23 cellular contexts compared by ENCODE assay signal in genomic region chr6:134894800-134895199, GRCh38. TPM values are rescaled to one million over a fixed set of nuclear protein-coding genes. Genes with fewer than 3 reads are reported as not detected.
DNase-seq lines count a peak whose midpoint lies in the region; ATAC-seq and TF ChIP-seq lines count a peak whose summit lies in the region.
"Had no signal": no experiment of that assay in that cellular context is flagged by ENCODE, and none has a peak within 500 bp of the region (broad histone marks: within the 10 kb centered on the region; RNA-seq: fewer than 3 reads in every experiment).

No MANE protein-coding gene starts in this region.

- no peak overlapping the region for H4K8ac ChIP-seq in neuronal stem cell (ENCODE audit: low read depth, low read length)

- POLR2A ChIA-PET in OCI-LY7 (lab: Charles Lee), result interaction anchor here (0.5 to 0.7 kb wide), 3 partner anchors 18 to 620 kb away, joined by 3 to 7 read pairs (median 4); no protein-coding TSS in a partner anchor

- H3K79me2 ChIP-seq in mammary epithelial cell (ENCODE audit: insufficient read depth, low read length) (no peaks in the 10 kb centered on the region), OCI-LY7 (ENCODE audit: insufficient read depth, low read depth, low read length) (no peaks in the 10 kb centered on the region)

- H2BK15ac ChIP-seq in neuronal stem cell (ENCODE audit: low read length), result no peak overlapping the region

- H3K36me3 ChIP-seq in mammary epithelial cell (ENCODE audit: insufficient read depth, low read length) (no peaks in the 10 kb centered on the region), breast epithelium (no peaks in the 10 kb centered on the region), OCI-LY7 (ENCODE audit: insufficient read depth, low read length) (no peaks in the 10 kb centered on the region), neuronal stem cell (replicated peaks in 1 of 2; ENCODE audit: control insufficient read depth in 2 of 2, insufficient read depth in 2 of 2, low read length in 2 of 2) (no peaks in the 10 kb centered on the region)
- H3K36me3 ChIP-seq: BLaER1 treated with 17β-estradiol and CSF1 and Interleukin-3, amounts not matched to agents 10 nM and 100 nM had no signal

- no peaks in the 10 kb centered on the region for H4K20me1 ChIP-seq in mammary epithelial cell (ENCODE audit: insufficient read depth, low read length)
- no peaks in the 10 kb centered on the region for H4K20me1 ChIP-seq in OCI-LY7 (ENCODE audit: insufficient read depth, low read length)
- H4K20me1 ChIP-seq: BLaER1 treated with 17β-estradiol and CSF1 and Interleukin-3, amounts not matched to agents 10 nM and 100 nM had no signal

- H3K14ac ChIP-seq in neuronal stem cell (ENCODE audit: low read length), result no peak overlapping the region

- dilution Hi-C loops in mammary epithelial cell (cut with HindIII; ENCODE audit: low sequenced_read_pairs), result no loop called here

- TF ChIP-seq CTCF in mammary epithelial cell (conservative IDR thresholded peaks at IDR 0.05 in 1 of 2, IDR thresholded peaks at IDR 0.05 in 1 of 2; ENCODE audit: extremely low read depth in 1 of 2, insufficient read depth in 1 of 2, low read depth in 1 of 2, low read length in 2 of 2), result no peak
- TF ChIP-seq CTCF in breast epithelium (IDR thresholded peaks at IDR 0.05), result no peak
- no peak for TF ChIP-seq CTCF in OCI-LY7 (conservative IDR thresholded peaks at IDR 0.05; ENCODE audit: low read length)

- H3K4me2 ChIP-seq in mammary epithelial cell (ENCODE audit: insufficient read depth, low read depth, low read length) (no peak overlapping the region), OCI-LY7 (ENCODE audit: low read length) (peak overlapping the region; percentile 8; the same call in 1 of the 2 replicates), neuronal stem cell (ENCODE audit: insufficient read depth, low read length, poor library complexity, severe bottlenecking) (no peak overlapping the region)
- H3K4me2 ChIP-seq: A549; BLaER1 treated with 17β-estradiol and CSF1 and Interleukin-3, amounts not matched to agents 10 nM and 100 nM had no signal

- CTCF ChIA-PET in mammary epithelial cell (lab: Charles Lee; ENCODE audit: low non-redundant PET) (no interaction called here), OCI-LY7 (lab: Charles Lee; ENCODE audit: unreplicated experiment) (no interaction called here)

- BruUV-seq in mammary epithelial cell (replicated peaks; lab: Mats Ljungman, UMichigan) (no TSS peak), OCI-LY7 (replicated peaks; lab: Mats Ljungman, UMichigan) (no TSS peak)

- no peak overlapping the region for H4K91ac ChIP-seq in neuronal stem cell (ENCODE audit: low read depth, low read length, poor library complexity)

- H3K4ac ChIP-seq in neuronal stem cell (ENCODE audit: low read length), result no peak overlapping the region

- no peak overlapping the region for H3K23ac ChIP-seq in neuronal stem cell (ENCODE audit: low read depth, low read length, poor library complexity)

- H3K79me1 ChIP-seq in neuronal stem cell (ENCODE audit: low read depth, low read length), result no peaks in the 10 kb centered on the region

- H2AFZ ChIP-seq in mammary epithelial cell (ENCODE audit: low read depth, low read length) (peak overlapping the region; percentile 92), OCI-LY7 (ENCODE audit: low read length) (no peak overlapping the region), neuronal stem cell (ENCODE audit: low read length) (peak overlapping the region; percentile 18)

- no peak overlapping the region for H3K9ac ChIP-seq in mammary epithelial cell (ENCODE audit: insufficient read depth, low read length)
- H3K9ac ChIP-seq in neuronal stem cell (ENCODE audit: low read depth, low read length, poor library complexity), result no peak overlapping the region
- H3K9ac ChIP-seq: BLaER1 treated with 17β-estradiol and CSF1 and Interleukin-3, amounts not matched to agents 10 nM and 100 nM had no signal

- intact Hi-C loops in mammary epithelial cell (cut with micrococcal nuclease) (no loop called here), breast epithelium (cut with DNase I; ENCODE audit: low total_unique reads) (no loop called here), OCI-LY7 (cut with micrococcal nuclease; ENCODE audit: unreplicated experiment) (no loop called here)

- H3K27me3 ChIP-seq in mammary epithelial cell (ENCODE audit: insufficient read depth, low read length) (no peaks in the 10 kb centered on the region), breast epithelium (no peaks in the 10 kb centered on the region), neuronal stem cell (ENCODE audit: control insufficient read depth in 3 of 3, insufficient read depth in 3 of 3, low read depth in 1 of 3, low read length in 3 of 3) (no peaks in the 10 kb centered on the region)
- H3K27me3 ChIP-seq: BLaER1 treated with 17β-estradiol and CSF1 and Interleukin-3, amounts not matched to agents 10 nM and 100 nM had no signal

- no peak for DNase-seq in mammary epithelial cell
- no peak for DNase-seq in breast epithelium (ENCODE audit: low spot score in 2 of 2)
- no peak for DNase-seq in OCI-LY7 (ENCODE audit: low spot score)
- no peak for DNase-seq in neuronal stem cell (ENCODE audit: low spot score)
- no peak for DNase-seq in C1 segment of cervical spinal cord (lab: John Stamatoyannopoulos, UW)
- DNase-seq: AML-193; CD4-positive, alpha-beta memory T cell; CD4-positive, CD25-positive, alpha-beta regulatory T cell; CD8-positive, alpha-beta memory T cell; COR-L47; DMS 273 treated with DMSO at 0.1 percent for 48 hours; DMS153; DMS53; DMS79; DND-41; EL; GDM1 had no signal

- H3K9me2 ChIP-seq in OCI-LY7 (ENCODE audit: insufficient read depth, low read length), result no peaks in the 10 kb centered on the region

- H2AK5ac ChIP-seq in neuronal stem cell (ENCODE audit: low read depth, low read length), result no peak overlapping the region

- in situ Hi-C loops in mammary epithelial cell (cut with MboI; ENCODE audit: low sequenced_read_pairs in 2 of 2), result no loop called here

- 0% methylated on average over 1 of the region's 1 CpG for WGBS in mammary epithelial cell (ENCODE audit: low coverage, missing lambda C conversion rate)
- WGBS in neuronal stem cell (ENCODE audit: extremely low coverage in 2 of 2, insufficient read length in 2 of 2, insufficient replicate concordance in 1 of 2), 2 donors, result no CpG with 5 or more reads among the region's 1 CpG

- no peak for ATAC-seq in HG02763 (IDR thresholded peaks at IDR 0.05; ENCODE audit: unreplicated experiment)
- ATAC-seq: A549 had no signal

- no peak overlapping the region for H2BK120ac ChIP-seq in neuronal stem cell (ENCODE audit: low read depth, low read length)

- H2BK5ac ChIP-seq in neuronal stem cell (ENCODE audit: low read length), result no peak overlapping the region

- H3K18ac ChIP-seq in neuronal stem cell (ENCODE audit: low read length), result no peak overlapping the region

- no peak for TF ChIP-seq POLR2A in breast epithelium (IDR thresholded peaks at IDR 0.05)

- H3K4me1 ChIP-seq in mammary epithelial cell (ENCODE audit: insufficient read depth, low read length), result peaks cover 16% of the 10 kb centered on the region
- no peaks in the 10 kb centered on the region for H3K4me1 ChIP-seq in breast epithelium
- H3K4me1 ChIP-seq in OCI-LY7 (ENCODE audit: insufficient read depth, low read length, poor library complexity, severe bottlenecking), result peaks cover 10% of the 10 kb centered on the region
- H3K4me1 ChIP-seq in neuronal stem cell (ENCODE audit: control insufficient read depth in 2 of 2, insufficient read depth in 1 of 2, low read depth in 1 of 2, low read length in 2 of 2), result peaks cover 0 to 5% of the 10 kb centered on the region in 2 donors
- H3K4me1 ChIP-seq: A549 had no signal

- H2BK12ac ChIP-seq in neuronal stem cell (ENCODE audit: low read length), result no peak overlapping the region

- H3K4me3 ChIP-seq in mammary epithelial cell (replicated peaks in 1 of 3; ENCODE audit: insufficient read depth in 1 of 3, low read depth in 2 of 3, low read length in 3 of 3) (no peak overlapping the region), breast epithelium (no peak overlapping the region), OCI-LY7 (ENCODE audit: low read depth, low read length, poor library complexity, severe bottlenecking) (no peak overlapping the region), neuronal stem cell (ENCODE audit: low read length in 2 of 2) (no peak overlapping the region)
- H3K4me3 ChIP-seq: A549; BLaER1 treated with 17β-estradiol and CSF1 and Interleukin-3, amounts not matched to agents 10 nM and 100 nM had no signal

- H3K27ac ChIP-seq in mammary epithelial cell (ENCODE audit: insufficient read depth, low read depth, low read length) (no peak overlapping the region), breast epithelium (no peak overlapping the region), OCI-LY7 (ENCODE audit: low read depth, low read length, poor library complexity, severe bottlenecking) (no peak overlapping the region), neuronal stem cell (replicated peaks; ENCODE audit: low read length) (no peak overlapping the region)
- H3K27ac ChIP-seq: 22Rv1; A549; BLaER1 treated with 17β-estradiol and CSF1 and Interleukin-3, amounts not matched to agents 10 nM and 100 nM had no signal

- H3K9me3 ChIP-seq in mammary epithelial cell (replicated peaks; ENCODE audit: insufficient read depth, low read length), result no peaks in the 10 kb centered on the region
- H3K9me3 ChIP-seq in breast epithelium, result peaks cover 0 to 5% of the 10 kb centered on the region in 2 donors
- peaks cover 14% of the 10 kb centered on the region for H3K9me3 ChIP-seq in OCI-LY7 (ENCODE audit: low read length)
- H3K9me3 ChIP-seq in neuronal stem cell (replicated peaks in 1 of 2; ENCODE audit: control insufficient read depth in 2 of 2, insufficient read depth in 1 of 2, low read depth in 1 of 2, low read length in 2 of 2), result no peaks in the 10 kb centered on the region

RNA-seq across cellular contexts. Expression of gene ALDH8A1, which starts 55.1 kb away (rescaled TPM):
- total RNA-seq in mammary epithelial cell, result 1 to 10 TPM in 1 of 2 donors, under 1 TPM in 1; 0.28 to 2.7 TPM
- polyA plus RNA-seq in mammary epithelial cell, result 0.39 TPM
- not detected for polyA minus RNA-seq in mammary epithelial cell
- 1 to 10 TPM in 1 of 3 donors, under 1 TPM in 2; 0.66 to 1.5 (median 0.80) TPM for total RNA-seq in breast epithelium
- total RNA-seq in OCI-LY7 (2014; rRNA removed; shearing (Covaris generic)), result not detected in 2 replicates
- total RNA-seq in OCI-LY7 (2022), result not detected in 2 replicates
- polyA plus RNA-seq in neuronal stem cell (2013, experiment 1 of 2), result 0.13 TPM
- polyA plus RNA-seq in neuronal stem cell (2013, experiment 2 of 2), result 0.10 TPM
- total RNA-seq: Daoy had no signal
- polyA plus RNA-seq: CD14-positive monocyte; CD4-positive, alpha-beta memory T cell had no signal
